Comparison of ENCODE assay signal across 8 cellular contexts in genomic region chrX:16785247-16786138, GRCh38. TPM values are rescaled to one million over a fixed set of nuclear protein-coding genes. Genes with fewer than 3 reads are reported as not detected.
DNase-seq lines count a peak whose midpoint lies in the region; ATAC-seq and TF ChIP-seq lines count a peak whose summit lies in the region.

No MANE protein-coding gene starts in this region.

- POLR2A ChIA-PET in A673 (lab: Charles Lee; ENCODE audit: low non-redundant PET), result no interaction called here

- TF ChIP-seq CTCF in A673 (conservative IDR thresholded peaks at IDR 0.05; ENCODE audit: low read depth, low read length), result no peak
- TF ChIP-seq CTCF in HFFc6 (IDR thresholded peaks at IDR 0.05), result no peak

- H3K9me3 ChIP-seq in A673 (ENCODE audit: low read depth, low read length, poor library complexity, severe bottlenecking) (no peaks in the 10 kb centered on the region), adipocyte (ENCODE audit: control insufficient read depth, low read length) (no peaks in the 10 kb centered on the region), stomach smooth muscle (ENCODE audit: control insufficient read depth in 2 of 2, low read length in 2 of 2) (no peaks in the 10 kb centered on the region)

- no peaks in the 10 kb centered on the region for H3K27me3 Mint-ChIP-seq in HFFc6 (ENCODE audit: insufficient read depth)

- H3K4me1 ChIP-seq in A673 (ENCODE audit: insufficient read depth, low read length, poor library complexity, severe bottlenecking), result peaks cover 2% of the 10 kb centered on the region
- H3K4me1 ChIP-seq in adipocyte (ENCODE audit: control insufficient read depth, insufficient read depth, low read length), result peaks cover 28% of the 10 kb centered on the region
- H3K4me1 ChIP-seq in stomach smooth muscle (ENCODE audit: control insufficient read depth, insufficient read depth, low read length), result peaks cover 13% of the 10 kb centered on the region

- peak overlapping the region; percentile 95 for H3K4me3 Mint-ChIP-seq in HFFc6

- H3K9ac ChIP-seq in adipocyte (ENCODE audit: low read length), result peak overlapping the region; percentile 83
- peak overlapping the region; percentile 34 to 80 for H3K9ac ChIP-seq in stomach smooth muscle (ENCODE audit: low read length in 2 of 2)

- H3K27ac Mint-ChIP-seq in HFFc6, result peak overlapping the region; percentile 73

- peaks cover 10% of the 10 kb centered on the region for H3K4me1 Mint-ChIP-seq in HFFc6 (ENCODE audit: low read depth)

- CTCF ChIA-PET in A673 (lab: Charles Lee), result no interaction called here

- H3K4me3 ChIP-seq in A673 (ENCODE audit: low read depth, low read length, poor library complexity, severe bottlenecking) (peak overlapping the region; percentile 73), adipocyte (ENCODE audit: low read length) (peak overlapping the region; percentile 91), stomach smooth muscle (ENCODE audit: low read length in 2 of 2) (peak overlapping the region; percentile 53 to 96)

- BruUV-seq in A673 (replicated peaks; lab: Mats Ljungman, UMichigan), result TSS peak; percentile 89

- no peaks in the 10 kb centered on the region for H3K36me3 ChIP-seq in A673 (ENCODE audit: insufficient read depth, low read length, poor library complexity, severe bottlenecking)
- H3K36me3 ChIP-seq in adipocyte (ENCODE audit: control insufficient read depth, insufficient read depth, low read length, severe bottlenecking), result peaks cover 12% of the 10 kb centered on the region
- H3K36me3 ChIP-seq in stomach smooth muscle (ENCODE audit: control insufficient read depth in 2 of 2, insufficient read depth in 2 of 2, low read length in 2 of 2), result no peaks in the 10 kb centered on the region

- intact Hi-C loops in A673 (cut with micrococcal nuclease; ENCODE audit: unreplicated experiment), result no loop called here

- H3K36me3 Mint-ChIP-seq in HFFc6 (ENCODE audit: low read depth), result no peaks in the 10 kb centered on the region

- peak; percentile 32 for ATAC-seq in left lobe of liver

- H3K27ac ChIP-seq in A673 (ENCODE audit: low read depth, low read length, poor library complexity, severe bottlenecking) (peak overlapping the region; percentile 3), stomach smooth muscle (ENCODE audit: low read length) (no peak overlapping the region)

- DNase-seq in A673 (ENCODE audit: low spot score), result no peak
- DNase-seq in HFFc6, result no peak
- DNase-seq in adipocyte (ENCODE audit: low read depth), result peak; percentile 29
- peak; percentile 45 for DNase-seq in left lobe of liver (ENCODE audit: low spot score)
- no peak for DNase-seq in kidney glomerular epithelial cell (lab: John Stamatoyannopoulos, UW)
- no peak for DNase-seq in OCI-M2 (lab: John Stamatoyannopoulos, UW; ENCODE audit: unreplicated experiment)
- no peak for DNase-seq in cerebellar cortex (ENCODE audit: low spot score)

- H3K27me3 ChIP-seq in A673 (replicated peaks; ENCODE audit: insufficient read depth, low read depth, low read length, poor library complexity) (no peaks in the 10 kb centered on the region), adipocyte (replicated peaks; ENCODE audit: control insufficient read depth, insufficient read depth, low read length) (no peaks in the 10 kb centered on the region), stomach smooth muscle (ENCODE audit: control insufficient read depth in 1 of 2, insufficient read depth in 2 of 2, low read length in 2 of 2) (no peaks in the 10 kb centered on the region)

- no peaks in the 10 kb centered on the region for H3K9me3 Mint-ChIP-seq in HFFc6

RNA-seq across cellular contexts. Expression of gene TXLNG, which starts 0.8 kb away (rescaled TPM):
- total RNA-seq in A673 (2021) (23.7 and 25.7 TPM in 2 replicates), left lobe of liver (5.1 TPM)
- total RNA-seq in HFFc6 (2021; fragmentation: NEBNext Ultra II Directional; extraction: Animal tissue kit (Norgen Biotek cat#: 25700)), result 1 to 10 TPM; 6.8 to 7.8 (median 7.1) TPM

Comparison
In these comparisons a context has a peak if more than half of its experiments do, and no peak if none do; other contexts are left out.
1. DNase-seq: peak in adipocyte (single experiment) and left lobe of liver (single experiment); none in A673 (single experiment), HFFc6 (single experiment), kidney glomerular epithelial cell (single experiment), OCI-M2 (single experiment) and cerebellar cortex (single experiment).
2. Peak in every context shown above with its lines, with median percentiles within 50 percentile points of each other: H3K4me3 ChIP-seq.